ENCODE assay signal across 26 cellular contexts in genomic region chr13:38967446-38967845, GRCh38. TPM values are rescaled to one million over a fixed set of nuclear protein-coding genes. Genes with fewer than 3 reads are reported as not detected.
"Had no signal": no experiment of that assay in that cellular context is flagged by ENCODE, and none has a peak within 500 bp of the region (broad histone marks: within the 10 kb centered on the region; RNA-seq: fewer than 3 reads in every experiment).

No MANE protein-coding gene starts in this region.

- H3K4me1 Mint-ChIP-seq: immature natural killer cell; memory B cell; mesothelial cell of epicardium; natural killer cell; neural crest cell; stimulated activated naive B cell treated with anti-CD40 and anti-IgM and Interleukin-4, amounts not matched to agents 10 μg/mL and 1 μg/mL and 100 μg/mL, for 72 hours; stimulated activated naive CD8-positive, alpha-beta T cell treated with anti-CD3 and anti-CD28 coated beads, Interleukin-15, amount 100 ng/mL, for 72 hours had no signal

- H3K4me3 ChIP-seq: gastrocnemius medialis, left ventricle myocardium inferior, lower lobe of right lung, skin epidermis had no signal

- H3K36me3 Mint-ChIP-seq: immature natural killer cell; memory B cell; mesothelial cell of epicardium; natural killer cell; stimulated activated naive B cell treated with anti-CD40 and anti-IgM and Interleukin-4, amounts not matched to agents 10 μg/mL and 1 μg/mL and 100 μg/mL, for 72 hours had no signal

- H3K27me3 ChIP-seq: gastrocnemius medialis had no signal

- H3K4me3 Mint-ChIP-seq: immature natural killer cell; memory B cell; mesothelial cell of epicardium; natural killer cell; neural crest cell; stimulated activated naive B cell treated with anti-CD40 and anti-IgM and Interleukin-4, amounts not matched to agents 10 μg/mL and 1 μg/mL and 100 μg/mL, for 72 hours; stimulated activated naive CD8-positive, alpha-beta T cell treated with anti-CD3 and anti-CD28 coated beads, Interleukin-15, amount 100 ng/mL, for 72 hours had no signal

- H3K9me3 Mint-ChIP-seq: immature natural killer cell; memory B cell; mesothelial cell of epicardium; natural killer cell; neural crest cell; stimulated activated naive B cell treated with anti-CD40 and anti-IgM and Interleukin-4, amounts not matched to agents 10 μg/mL and 1 μg/mL and 100 μg/mL, for 72 hours; stimulated activated naive CD8-positive, alpha-beta T cell treated with anti-CD3 and anti-CD28 coated beads, Interleukin-15, amount 100 ng/mL, for 72 hours had no signal

- H3K9me3 ChIP-seq: gastrocnemius medialis, left ventricle myocardium inferior, lower lobe of right lung had no signal

- H3K27ac ChIP-seq: gastrocnemius medialis, left ventricle myocardium inferior, lower lobe of right lung, skin epidermis had no signal

- H3K4me1 ChIP-seq: gastrocnemius medialis, left ventricle myocardium inferior, lower lobe of right lung had no signal

- ATAC-seq: esophagus mucosa; gastrocnemius medialis; left cardiac atrium; lower lobe of right lung; natural killer cell; sciatic nerve; stimulated activated naive B cell treated with anti-CD40 and anti-IgM and Interleukin-4, amounts not matched to agents 10 μg/mL and 1 μg/mL and 100 μg/mL, for 72 hours; stimulated activated naive CD8-positive, alpha-beta T cell treated with anti-CD3 and anti-CD28 coated beads, Interleukin-15, amount 100 ng/mL, for 72 hours had no signal

- DNase-seq: effector memory CD4-positive, alpha-beta T cell; gastrocnemius medialis; immature natural killer cell; kidney; left cardiac atrium; left ventricle myocardium inferior; lower lobe of right lung; natural killer cell; stimulated activated CD4-positive, alpha-beta T cell treated with anti-CD3 and anti-CD28 coated beads, Interleukin-2, amount 100 ng/mL, for 24 hours; stimulated activated CD4-positive, alpha-beta T cell treated with anti-CD3 and anti-CD28 coated beads, Interleukin-4, amount 100 ng/mL, for 4 hours; stimulated activated naive B cell treated with anti-CD40 and anti-IgM and Interleukin-4, amounts not matched to agents 10 μg/mL and 1 μg/mL and 100 μg/mL, for 72 hours; stimulated activated naive CD8-positive, alpha-beta T cell treated with anti-CD3 and anti-CD28 coated beads, Interleukin-15, amount 100 ng/mL, for 72 hours; trophoblast cell had no signal

- H3K27ac Mint-ChIP-seq: immature natural killer cell; memory B cell; mesothelial cell of epicardium; natural killer cell; stimulated activated naive B cell treated with anti-CD40 and anti-IgM and Interleukin-4, amounts not matched to agents 10 μg/mL and 1 μg/mL and 100 μg/mL, for 72 hours; stimulated activated naive CD8-positive, alpha-beta T cell treated with anti-CD3 and anti-CD28 coated beads, Interleukin-15, amount 100 ng/mL, for 72 hours had no signal

- H3K36me3 ChIP-seq: gastrocnemius medialis, left ventricle myocardium inferior, lower lobe of right lung had no signal

RNA-seq across cellular contexts. Expression of gene STOML3, which starts 23.2 kb away (rescaled TPM):
- total RNA-seq: esophagus mucosa, fibroblast of villous mesenchyme, gastrocnemius medialis, kidney, left cardiac atrium, left ventricle myocardium inferior, mesothelial cell of epicardium, mucosa of gallbladder, myocyte, natural killer cell, neural crest cell, osteocyte, pulmonary artery endothelial cell, sciatic nerve, subcutaneous adipose tissue, urinary bladder had no signal
- polyA plus RNA-seq: immature natural killer cell, urinary bladder had no signal
